In genomic region chr21:38985423-38986378, GRCh38 we compare ENCODE assay signal across 8 cellular contexts.
DNase-seq lines count a peak whose midpoint lies in the region; ATAC-seq and TF ChIP-seq lines count a peak whose summit lies in the region.

No MANE protein-coding gene starts in this region.

- peaks cover 6% of the 10 kb centered on the region for H3K36me3 Mint-ChIP-seq in activated T-helper 2 cell treated with anti-CD3 and anti-CD28 coated beads, Interferon-gamma antibody, Interleukin-2, Interleukin-4, amounts not matched to agents 10 μg/mL and 5 μg/mL and 100 μg/mL, durations not matched to agents 14 hours and 24 hours and 36 hours (ENCODE audit: low read depth)

- H3K4me3 Mint-ChIP-seq in activated T-helper 2 cell treated with anti-CD3 and anti-CD28 coated beads, Interferon-gamma antibody, Interleukin-2, Interleukin-4, amounts not matched to agents 10 μg/mL and 5 μg/mL and 100 μg/mL, durations not matched to agents 14 hours and 24 hours and 36 hours (ENCODE audit: low read depth), result peak overlapping the region; percentile 65

- H3K4me1 Mint-ChIP-seq in activated T-helper 2 cell treated with anti-CD3 and anti-CD28 coated beads, Interferon-gamma antibody, Interleukin-2, Interleukin-4, amounts not matched to agents 10 μg/mL and 5 μg/mL and 100 μg/mL, durations not matched to agents 14 hours and 24 hours and 36 hours (ENCODE audit: low read depth), result peaks cover 68% of the 10 kb centered on the region

- peaks cover 0 to 59% of the 10 kb centered on the region in 2 donors for H3K4me1 ChIP-seq in right atrium auricular region

- H3K9me3 ChIP-seq in right atrium auricular region, result no peaks in the 10 kb centered on the region

- no peaks in the 10 kb centered on the region for H3K27me3 Mint-ChIP-seq in activated T-helper 2 cell treated with anti-CD3 and anti-CD28 coated beads, Interferon-gamma antibody, Interleukin-2, Interleukin-4, amounts not matched to agents 10 μg/mL and 5 μg/mL and 100 μg/mL, durations not matched to agents 14 hours and 24 hours and 36 hours (ENCODE audit: low read depth)

- no peaks in the 10 kb centered on the region for H3K36me3 ChIP-seq in right atrium auricular region

- no peaks in the 10 kb centered on the region for H3K27me3 ChIP-seq in right atrium auricular region

- H3K27ac Mint-ChIP-seq in activated T-helper 2 cell treated with anti-CD3 and anti-CD28 coated beads, Interferon-gamma antibody, Interleukin-2, Interleukin-4, amounts not matched to agents 10 μg/mL and 5 μg/mL and 100 μg/mL, durations not matched to agents 14 hours and 24 hours and 36 hours, result peak overlapping the region; percentile 97

- peak; percentile 69 for ATAC-seq in HG02642 (IDR thresholded peaks at IDR 0.05; ENCODE audit: poor library complexity, unreplicated experiment)

- H3K4me3 ChIP-seq in right atrium auricular region, result no peak overlapping the region

- peak overlapping the region; percentile 47 to 51 for H3K27ac ChIP-seq in right atrium auricular region

- no peak for TF ChIP-seq CTCF in right atrium auricular region (IDR thresholded peaks at IDR 0.05)

- intact Hi-C loops in activated T-helper 2 cell treated with anti-CD3 and anti-CD28 coated beads, Interferon-gamma antibody, Interleukin-2, Interleukin-4, amounts not matched to agents 10 μg/mL and 5 μg/mL and 100 μg/mL, durations not matched to agents 14 hours and 24 hours and 36 hours (cut with micrococcal nuclease), result loop anchor here (1.0 to 10.0 kb wide), 7 partner anchors 19 to 218 kb away; no protein-coding TSS in a partner anchor

- H3K9me3 Mint-ChIP-seq in activated T-helper 2 cell treated with anti-CD3 and anti-CD28 coated beads, Interferon-gamma antibody, Interleukin-2, Interleukin-4, amounts not matched to agents 10 μg/mL and 5 μg/mL and 100 μg/mL, durations not matched to agents 14 hours and 24 hours and 36 hours, result peaks cover 4% of the 10 kb centered on the region

- peak; percentile 21 for DNase-seq in COLO829 (ENCODE audit: low spot score)
- DNase-seq in NCI-H526 (lab: John Stamatoyannopoulos, UW), result peak; percentile 63 to 78
- DNase-seq in activated T-helper 2 cell treated with anti-CD3 and anti-CD28 coated beads, Interferon-gamma antibody, Interleukin-2, Interleukin-4, amounts not matched to agents 10 μg/mL and 5 μg/mL and 100 μg/mL, durations not matched to agents 14 hours and 24 hours and 36 hours (ENCODE audit: low spot score), result peak; percentile 72
- DNase-seq in right atrium auricular region (ENCODE audit: low spot score), result peak; percentile 79
- DNase-seq in stimulated activated CD4-positive, alpha-beta T cell treated with anti-CD3 and anti-CD28 coated beads, Interleukin-2, amount 100 ng/mL, for 4 hours (ENCODE audit: low read depth), result peak; percentile 25
- no peak for DNase-seq in GM19238 (ENCODE audit: insufficient read length, low spot score)
- no peak for DNase-seq in T-helper 9 cell

Comparison
In these comparisons a context has a peak if more than half of its experiments do, and no peak if none do; other contexts are left out.
1. DNase-seq: peak in COLO829 (single experiment), NCI-H526 (2 of 2), activated T-helper 2 cell treated with anti-CD3 and anti-CD28 coated beads, Interferon-gamma antibody, Interleukin-2, Interleukin-4, amounts not matched to agents 10 μg/mL and 5 μg/mL and 100 μg/mL, durations not matched to agents 14 hours and 24 hours and 36 hours (single experiment), right atrium auricular region (single experiment) and stimulated activated CD4-positive, alpha-beta T cell treated with anti-CD3 and anti-CD28 coated beads, Interleukin-2, amount 100 ng/mL, for 4 hours (single experiment); none in GM19238 (single experiment) and T-helper 9 cell (single experiment).